Comparison of ENCODE assay signal across 16 cellular contexts in the genomic region with DNA sequence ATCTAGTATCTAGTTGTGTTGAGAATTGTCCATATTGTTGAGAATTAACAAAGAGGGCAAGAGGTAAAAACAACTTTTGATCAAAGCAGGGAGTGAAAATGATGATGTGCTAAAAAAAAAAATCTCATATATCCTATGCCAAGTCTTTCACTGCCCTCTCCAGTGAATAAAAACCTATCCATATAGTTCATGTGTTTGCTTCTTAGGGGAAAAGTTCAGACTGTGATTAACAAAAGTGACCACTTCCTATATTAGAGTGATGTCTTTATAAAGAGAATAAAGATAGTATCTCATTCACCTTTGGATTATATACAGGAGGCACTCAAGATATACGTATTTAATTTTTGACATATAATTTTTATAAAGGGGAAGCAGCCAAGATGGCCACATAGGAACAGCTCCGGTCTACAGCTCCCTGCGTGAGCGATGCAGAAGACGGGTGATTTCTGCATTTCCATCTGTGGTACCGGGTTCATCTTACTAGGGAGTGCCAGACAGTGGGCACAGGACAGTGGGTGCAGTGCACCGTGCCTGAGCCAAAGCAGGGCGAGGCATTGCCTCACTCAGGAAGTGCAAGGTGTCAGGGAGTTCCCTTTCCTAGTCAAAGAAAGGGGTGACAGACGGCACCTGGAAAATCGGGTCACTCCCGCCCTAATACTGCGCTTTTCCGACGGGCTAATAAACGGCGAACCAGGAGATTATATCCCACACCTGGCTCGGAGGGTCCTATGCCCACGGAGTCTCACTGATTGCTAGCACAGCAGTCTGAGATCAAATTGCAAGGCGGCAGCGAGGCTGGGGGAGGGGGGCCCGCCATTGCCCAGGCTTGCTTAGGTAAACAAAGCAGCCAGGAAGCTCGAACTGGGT. TPM values are rescaled to one million over a fixed set of nuclear protein-coding genes. Genes with fewer than 3 reads are reported as not detected.
"Had no signal": no experiment of that assay in that cellular context is flagged by ENCODE, and none has a peak within 500 bp of the region (broad histone marks: within the 10 kb centered on the region; RNA-seq: fewer than 3 reads in every experiment).

No MANE protein-coding gene starts in this region.

RNA-seq across cellular contexts. Expression of a gene that starts 22.0 kb away (rescaled TPM):
- total RNA-seq: activated CD4-positive, alpha-beta memory T cell treated with anti-CD3 and anti-CD28 coated beads for 36 hours; activated CD4-positive, alpha-beta T cell treated with anti-CD3 and anti-CD28 coated beads for 36 hours; activated CD8-positive, alpha-beta memory T cell treated with anti-CD3 and anti-CD28 coated beads, Interleukin-2, amount 10 ng/mL, durations not matched to agents 7 days and 5 days; activated naive CD4-positive, alpha-beta T cell treated with anti-CD3 and anti-CD28 coated beads for 36 hours; activated T-helper 2 cell treated with anti-CD3 and anti-CD28 coated beads, Interferon-gamma antibody, Interleukin-2, Interleukin-4, amounts not matched to agents 10 μg/mL and 5 μg/mL and 100 μg/mL, durations not matched to agents 14 hours and 24 hours and 36 hours; aorta; fibroblast of lung; frontal cortex; heart left ventricle; kidney; left lung; natural killer cell; omental fat pad; pulmonary artery endothelial cell; right lobe of liver; transverse colon had no signal
- polyA plus RNA-seq: aorta, fibroblast of lung, heart left ventricle had no signal
